Comparison of ENCODE assay signal across 1 cellular context in the genomic region with DNA sequence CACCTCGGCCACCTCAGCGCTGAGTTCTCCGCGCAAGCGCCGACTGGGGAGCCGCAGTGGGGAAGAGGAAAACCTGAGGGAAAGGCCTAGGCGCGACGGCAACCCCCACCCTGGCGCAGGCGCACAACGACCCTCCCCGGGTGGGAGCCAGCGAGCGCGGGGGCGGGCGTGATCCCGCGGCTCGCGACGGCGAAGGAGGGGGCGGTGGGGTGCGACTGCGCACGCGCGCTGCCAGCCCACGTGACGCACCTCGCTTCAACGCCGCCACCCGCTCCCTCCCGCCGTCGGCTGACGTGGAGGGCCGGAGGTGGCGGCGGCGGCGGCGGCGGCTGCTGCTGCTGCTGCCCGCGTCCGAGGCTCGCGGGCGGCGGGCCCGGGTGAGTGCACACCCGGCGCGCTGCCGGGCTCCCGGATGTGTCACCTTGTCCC.
A peak's percentile ranks its signal among the peaks of the same experiment; 100 is the strongest.
TF ChIP-seq lines count a peak whose summit lies in the region.

PIGP (minus strand) TSS at position 84 of the 429 bp plus-strand sequence. CDS start 556 bp downstream, outside the sequence.
TTC3 (plus strand) TSS at position 267 of the 429 bp plus-strand sequence. CDS start 14,004 bp downstream, outside the sequence.

TF ChIP-seq in SK-N-SH, 30 proteins besides CTCF, POLR2A, EP300 and RAD21 (continued from another document):
- TF ChIP-seq, protein P1, sequence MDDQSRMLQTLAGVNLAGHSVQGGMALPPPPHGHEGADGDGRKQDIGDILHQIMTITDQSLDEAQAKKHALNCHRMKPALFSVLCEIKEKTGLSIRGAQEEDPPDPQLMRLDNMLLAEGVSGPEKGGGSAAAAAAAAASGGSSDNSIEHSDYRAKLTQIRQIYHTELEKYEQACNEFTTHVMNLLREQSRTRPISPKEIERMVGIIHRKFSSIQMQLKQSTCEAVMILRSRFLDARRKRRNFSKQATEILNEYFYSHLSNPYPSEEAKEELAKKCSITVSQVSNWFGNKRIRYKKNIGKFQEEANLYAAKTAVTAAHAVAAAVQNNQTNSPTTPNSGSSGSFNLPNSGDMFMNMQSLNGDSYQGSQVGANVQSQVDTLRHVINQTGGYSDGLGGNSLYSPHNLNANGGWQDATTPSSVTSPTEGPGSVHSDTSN (IDR thresholded peaks at IDR 0.05) = no peak
- TF ChIP-seq MEF2A (IDR thresholded peaks at IDR 0.05; ENCODE audit: borderline replicate concordance, low read depth) (no peak), TCF12 (IDR thresholded peaks at IDR 0.05) (no peak), CHD2 (IDR thresholded peaks at IDR 0.05; ENCODE audit: low read length, partially characterized antibody) (peak; percentile 97), USF2 (IDR thresholded peaks at IDR 0.05; ENCODE audit: borderline replicate concordance, low read depth, low read length) (peak; percentile 84), ELF1 (IDR thresholded peaks at IDR 0.05) (no peak), POLR2AphosphoS5 (IDR thresholded peaks at IDR 0.05; ENCODE audit: low read depth, low read length) (peak; percentile 62), REST (IDR thresholded peaks at IDR 0.05; ENCODE audit: low read depth, low read length) (0 out of 2 replicates have a peak, but pooled peaks have one; percentile 6), TAF1 (IDR thresholded peaks at IDR 0.05; ENCODE audit: borderline replicate concordance, low read depth, low read length) (0 out of 2 replicates have a peak, but pooled peaks have one; percentile 42), SMC3 (IDR thresholded peaks at IDR 0.05; ENCODE audit: low read depth, low read length) (no peak)
